Comparison of ENCODE assay signal across 2 cellular contexts in genomic region chr9:108099854-108100253, GRCh38.
TF ChIP-seq lines count a peak whose summit lies in the region.

No MANE protein-coding gene starts in this region.

TF ChIP-seq in HepG2, 621 proteins besides CTCF, POLR2A, EP300 and RAD21 (continued from another document):
- no peak for TF ChIP-seq FOXJ3 (CRISPR knock-in tag; IDR thresholded peaks at IDR 0.05; ENCODE audit: borderline replicate concordance)

TF ChIP-seq in HEK293T, 16 proteins besides CTCF, POLR2A, EP300 and RAD21 (continued from another document):
- no peak for TF ChIP-seq PKNOX1 (IDR thresholded peaks at IDR 0.05)
- TF ChIP-seq ARNT (IDR thresholded peaks at IDR 0.05): no peak
- no peak for TF ChIP-seq ZNF384 (IDR thresholded peaks at IDR 0.05)
- TF ChIP-seq SP1 (IDR thresholded peaks at IDR 0.05): no peak
- TF ChIP-seq FOXA1 (IDR thresholded peaks at IDR 0.05): no peak
- no peak for TF ChIP-seq LEF1 (IDR thresholded peaks at IDR 0.05; ENCODE audit: borderline replicate concordance)
- no peak for TF ChIP-seq NFRKB (IDR thresholded peaks at IDR 0.05)
- no peak for TF ChIP-seq SUZ12 (IDR thresholded peaks at IDR 0.05)
